2 cellular contexts compared by ENCODE assay signal in genomic region chr2:84919885-84920580, GRCh38.
A peak's percentile ranks its signal among the peaks of the same experiment; 100 is the strongest.
TF ChIP-seq lines count a peak whose summit lies in the region.

No MANE protein-coding gene starts in this region.

TF ChIP-seq in endothelial cell of umbilical vein, 7 proteins besides CTCF, POLR2A, EP300 and RAD21:
- peak; percentile 77 for TF ChIP-seq MYC (IDR thresholded peaks at IDR 0.05; ENCODE audit: low read depth, low read length)
- no peak for TF ChIP-seq GATA2 (IDR thresholded peaks at IDR 0.05; ENCODE audit: insufficient read depth, insufficient read length, low read depth, low read length)
- no peak for TF ChIP-seq EZH2 (IDR thresholded peaks at IDR 0.05; ENCODE audit: borderline replicate concordance, low read depth, low read length, severe bottlenecking)
- TF ChIP-seq POLR2AphosphoS5 (IDR thresholded peaks at IDR 0.05; ENCODE audit: insufficient read depth, low read depth, low read length) = peak; percentile 74
- TF ChIP-seq MAX (IDR thresholded peaks at IDR 0.05; ENCODE audit: insufficient read depth, insufficient read length) = no peak
- TF ChIP-seq FOS (IDR thresholded peaks at IDR 0.05; ENCODE audit: borderline replicate concordance, insufficient read depth, low read length) = peak; percentile 86
- TF ChIP-seq JUN (IDR thresholded peaks at IDR 0.05; ENCODE audit: borderline replicate concordance, insufficient read depth, insufficient read length, low read depth) = peak; percentile 98

TF ChIP-seq in GM23338, 12 proteins besides CTCF, POLR2A, EP300 and RAD21:
- no peak for TF ChIP-seq NANOG (IDR thresholded peaks at IDR 0.05; ENCODE audit: borderline replicate concordance)
- TF ChIP-seq ETS1 (IDR thresholded peaks at IDR 0.05) = no peak
- no peak for TF ChIP-seq EZH2 (IDR thresholded peaks at IDR 0.05; ENCODE audit: low read depth, unreplicated experiment)
- no peak for TF ChIP-seq POLR2AphosphoS5 (IDR thresholded peaks at IDR 0.05; ENCODE audit: low read depth)
- TF ChIP-seq ZNF331 (CRISPR knock-in tag; IDR thresholded peaks at IDR 0.05; ENCODE audit: low read depth) = no peak
- TF ChIP-seq CREB1 (CRISPR knock-in tag; IDR thresholded peaks at IDR 0.05; ENCODE audit: low read depth) = no peak
- TF ChIP-seq ZNF114 (CRISPR knock-in tag; IDR thresholded peaks at IDR 0.05) = no peak
- TF ChIP-seq JUNB (IDR thresholded peaks at IDR 0.05; ENCODE audit: unreplicated experiment) = no peak
